ENCODE assay signal across 11 cellular contexts in genomic region chr3:3619815-3620214, GRCh38.
"Had no signal": no experiment of that assay in that cellular context is flagged by ENCODE, and none has a peak within 500 bp of the region (broad histone marks: within the 10 kb centered on the region; RNA-seq: fewer than 3 reads in every experiment).

No MANE protein-coding gene starts in this region.

- H3K4me3 ChIP-seq: GM23248, GM23338, HAP-1 had no signal

- FAIRE-seq: H1, H54 had no signal

- H3K27ac ChIP-seq: GM23248 had no signal

- H3K9ac ChIP-seq: GM23248 had no signal

- ATAC-seq: GM23338, HCT116 had no signal

- H3K4me3 Mint-ChIP-seq: GM23338, H9, HFFc6 had no signal

- H3K36me3 ChIP-seq: HAP-1 had no signal

- H3K9me3 Mint-ChIP-seq: H9 had no signal

- H3K4me2 ChIP-seq: GM23338 had no signal

- H3K4me1 ChIP-seq: HAP-1 had no signal

- H3K27ac Mint-ChIP-seq: GM23338, H9, HFFc6 had no signal

- H2AFZ ChIP-seq: GM23248, GM23338 had no signal

- H3K4me1 Mint-ChIP-seq: GM23338 had no signal

- DNase-seq: GM23248, GOT3, H7, H9, HCEC 1CT, HFFc6 had no signal

- H3K9me3 ChIP-seq: HAP-1 had no signal
